ENCODE assay signal across 1 cellular context in genomic region chr6:49552596-49552995, GRCh38.
TF ChIP-seq lines count a peak whose summit lies in the region.

No MANE protein-coding gene starts in this region.

TF ChIP-seq in endothelial cell of umbilical vein, 7 proteins besides CTCF, POLR2A, EP300 and RAD21:
- no peak for TF ChIP-seq JUN (IDR thresholded peaks at IDR 0.05; ENCODE audit: borderline replicate concordance, insufficient read depth, insufficient read length, low read depth)
